13 cellular contexts compared by ENCODE assay signal in the genomic region with DNA sequence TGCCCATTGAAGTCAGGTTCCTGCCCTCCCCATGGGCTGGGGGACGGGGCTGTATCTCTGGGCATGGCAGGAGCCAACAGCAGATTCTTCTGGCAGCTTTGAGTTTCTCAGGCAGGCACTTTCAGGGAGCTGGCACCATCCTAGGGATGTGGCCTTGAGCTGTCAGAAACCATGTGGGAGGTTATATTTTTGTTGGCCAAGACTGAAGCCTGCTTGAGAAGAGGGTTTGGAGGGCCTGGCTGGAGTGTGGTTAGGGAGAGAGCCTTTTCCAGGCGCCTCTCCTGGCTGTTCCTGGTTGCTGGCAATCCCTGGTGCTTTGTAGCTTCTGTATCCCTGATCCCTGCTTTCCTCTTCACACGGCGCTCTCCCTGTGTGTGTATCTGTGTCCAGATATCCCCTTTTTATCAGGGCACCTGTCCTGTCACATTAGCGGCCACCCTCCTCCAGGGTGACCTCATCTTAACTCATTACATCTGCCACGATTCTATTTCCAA. TPM values are rescaled to one million over a fixed set of nuclear protein-coding genes. Genes with fewer than 3 reads are reported as not detected.
A peak's percentile ranks its signal among the peaks of the same experiment; 100 is the strongest.
DNase-seq lines count a peak whose midpoint lies in the region; ATAC-seq and TF ChIP-seq lines count a peak whose summit lies in the region.
"Had no signal": no experiment of that assay in that cellular context is flagged by ENCODE, and none has a peak within 500 bp of the region (broad histone marks: within the 10 kb centered on the region; RNA-seq: fewer than 3 reads in every experiment).

No MANE protein-coding gene starts in this region.

- H3K27me3 ChIP-seq in SJCRH30 = no peaks in the 10 kb centered on the region
- H3K27me3 ChIP-seq: BLaER1 treated with 17β-estradiol and CSF1 and Interleukin-3, amounts not matched to agents 10 nM and 100 nM had no signal

- peak; percentile 13 for TF ChIP-seq CTCF in fibroblast of the aortic adventitia (IDR thresholded peaks at IDR 0.05; ENCODE audit: insufficient read depth, low read length)

- no peak for ATAC-seq in HG03439 (IDR thresholded peaks at IDR 0.05; ENCODE audit: unreplicated experiment)
- no peak for ATAC-seq in GM21723 (IDR thresholded peaks at IDR 0.05; ENCODE audit: unreplicated experiment)
- no peak for ATAC-seq in GM21786 (IDR thresholded peaks at IDR 0.05; ENCODE audit: unreplicated experiment)
- ATAC-seq in left lobe of liver = no peak

- H3K36me3 ChIP-seq in SJCRH30 = no peaks in the 10 kb centered on the region
- H3K36me3 ChIP-seq: BLaER1 treated with 17β-estradiol and CSF1 and Interleukin-3, amounts not matched to agents 10 nM and 100 nM had no signal

- intact Hi-C loops in posterior vena cava (cut with DNase I) = loop anchor here in 1 of 2 donors (5.0 kb wide), 1 partner anchor 1124 kb away; no protein-coding TSS in a partner anchor

- DNase-seq in Ammon's horn (ENCODE audit: low spot score) (peak; percentile 20), SJCRH30 (peak; percentile 84 to 94), fibroblast of the aortic adventitia (ENCODE audit: low read depth) (peak; percentile 84), posterior vena cava (ENCODE audit: low spot score) (peak; percentile 78), left lobe of liver (ENCODE audit: low spot score) (no peak)
- DNase-seq: cerebellar nuclear complex; DMS53; NCI-H2029 treated with DMSO at 0.1 percent for 48 hours; stimulated activated CD4-positive, alpha-beta T cell treated with anti-CD3 and anti-CD28 coated beads, Interleukin-2, amount 100 ng/mL, for 48 hours had no signal

- H3K27ac ChIP-seq in SJCRH30 = peak overlapping the region; percentile 64
- H3K27ac ChIP-seq: BLaER1 treated with 17β-estradiol and CSF1 and Interleukin-3, amounts not matched to agents 10 nM and 100 nM had no signal

- H3K4me3 ChIP-seq in SJCRH30 = no peak overlapping the region
- no peak overlapping the region for H3K4me3 ChIP-seq in fibroblast of the aortic adventitia (ENCODE audit: low read depth, low read length)
- H3K4me3 ChIP-seq: BLaER1 treated with 17β-estradiol and CSF1 and Interleukin-3, amounts not matched to agents 10 nM and 100 nM had no signal

- H3K4me1 ChIP-seq in SJCRH30 = peaks cover 40% of the 10 kb centered on the region

- H3K9me3 ChIP-seq in SJCRH30 (replicated peaks) = no peaks in the 10 kb centered on the region
- H3K9me3 ChIP-seq: BLaER1 treated with 17β-estradiol and CSF1 and Interleukin-3, amounts not matched to agents 10 nM and 100 nM had no signal

RNA-seq across cellular contexts. Expression of a gene that starts 30.6 kb away (rescaled TPM):
- 1.1 and 1.4 TPM in 2 replicates for total RNA-seq in SJCRH30 (2014; rRNA removed; shearing (Covaris generic))
- total RNA-seq in fibroblast of the aortic adventitia (ENCODE audit: low replicate concordance) (0.27 and 5.4 TPM in 2 replicates), posterior vena cava (10 to 100 TPM in 1 of 2 donors, 1 to 10 TPM in 1; 5.0 to 11.9 TPM), left lobe of liver (0.35 TPM)
